1 cellular context compared by ENCODE assay signal in the genomic region with DNA sequence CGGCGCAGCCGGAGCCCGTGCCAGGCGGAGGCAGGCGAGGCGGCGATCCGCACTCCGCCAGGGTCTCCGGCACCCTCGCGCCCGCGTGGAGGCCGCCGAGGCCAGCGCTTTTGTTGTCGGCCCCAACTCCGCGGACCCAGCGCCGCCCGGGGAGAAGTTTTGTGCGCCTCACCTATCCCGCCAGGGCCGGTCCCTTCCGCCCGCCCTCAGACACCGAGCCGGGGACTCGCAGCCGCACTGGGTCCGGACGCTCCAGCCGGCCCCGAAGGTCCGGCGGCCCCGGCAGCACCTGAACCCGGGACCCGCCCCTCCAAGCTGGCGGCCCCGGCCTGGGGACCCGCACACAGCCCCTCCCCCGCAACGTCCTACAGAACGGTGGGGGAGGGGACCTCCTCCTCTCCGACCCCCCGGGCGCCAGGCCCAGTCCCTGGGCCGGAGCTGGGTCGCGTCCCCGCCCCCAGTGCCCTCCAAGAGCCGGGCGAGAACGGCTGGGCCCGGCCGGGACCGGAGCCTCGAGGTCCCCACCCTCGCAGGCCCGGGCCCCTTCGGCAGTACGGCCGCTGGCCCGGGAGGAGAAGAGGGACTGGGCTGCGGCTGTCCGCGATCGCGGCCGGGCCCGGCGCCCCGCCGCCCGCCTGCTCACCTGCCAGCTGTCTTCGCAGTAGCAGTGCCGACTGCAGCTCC.
A peak's percentile ranks its signal among the peaks of the same experiment; 100 is the strongest.
TF ChIP-seq lines count a peak whose summit lies in the region.

No MANE protein-coding gene starts in this region.

TF ChIP-seq in K562, 482 proteins besides CTCF, POLR2A, EP300 and RAD21 (continued from another document):
- TF ChIP-seq, protein P1, sequence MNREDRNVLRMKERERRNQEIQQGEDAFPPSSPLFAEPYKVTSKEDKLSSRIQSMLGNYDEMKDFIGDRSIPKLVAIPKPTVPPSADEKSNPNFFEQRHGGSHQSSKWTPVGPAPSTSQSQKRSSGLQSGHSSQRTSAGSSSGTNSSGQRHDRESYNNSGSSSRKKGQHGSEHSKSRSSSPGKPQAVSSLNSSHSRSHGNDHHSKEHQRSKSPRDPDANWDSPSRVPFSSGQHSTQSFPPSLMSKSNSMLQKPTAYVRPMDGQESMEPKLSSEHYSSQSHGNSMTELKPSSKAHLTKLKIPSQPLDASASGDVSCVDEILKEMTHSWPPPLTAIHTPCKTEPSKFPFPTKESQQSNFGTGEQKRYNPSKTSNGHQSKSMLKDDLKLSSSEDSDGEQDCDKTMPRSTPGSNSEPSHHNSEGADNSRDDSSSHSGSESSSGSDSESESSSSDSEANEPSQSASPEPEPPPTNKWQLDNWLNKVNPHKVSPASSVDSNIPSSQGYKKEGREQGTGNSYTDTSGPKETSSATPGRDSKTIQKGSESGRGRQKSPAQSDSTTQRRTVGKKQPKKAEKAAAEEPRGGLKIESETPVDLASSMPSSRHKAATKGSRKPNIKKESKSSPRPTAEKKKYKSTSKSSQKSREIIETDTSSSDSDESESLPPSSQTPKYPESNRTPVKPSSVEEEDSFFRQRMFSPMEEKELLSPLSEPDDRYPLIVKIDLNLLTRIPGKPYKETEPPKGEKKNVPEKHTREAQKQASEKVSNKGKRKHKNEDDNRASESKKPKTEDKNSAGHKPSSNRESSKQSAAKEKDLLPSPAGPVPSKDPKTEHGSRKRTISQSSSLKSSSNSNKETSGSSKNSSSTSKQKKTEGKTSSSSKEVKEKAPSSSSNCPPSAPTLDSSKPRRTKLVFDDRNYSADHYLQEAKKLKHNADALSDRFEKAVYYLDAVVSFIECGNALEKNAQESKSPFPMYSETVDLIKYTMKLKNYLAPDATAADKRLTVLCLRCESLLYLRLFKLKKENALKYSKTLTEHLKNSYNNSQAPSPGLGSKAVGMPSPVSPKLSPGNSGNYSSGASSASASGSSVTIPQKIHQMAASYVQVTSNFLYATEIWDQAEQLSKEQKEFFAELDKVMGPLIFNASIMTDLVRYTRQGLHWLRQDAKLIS (CRISPR knock-in tag; IDR thresholded peaks at IDR 0.05) = no peak; the same call in 1 of the 2 replicates
- TF ChIP-seq PRPF4 (IDR thresholded peaks at IDR 0.05; ENCODE audit: insufficient read depth, low read depth, low read length, poor library complexity, severe bottlenecking) (peak; percentile 69), PHF8 (IDR thresholded peaks at IDR 0.05; ENCODE audit: borderline replicate concordance, low read length) (peak; percentile 43; the same call in 1 of the 2 replicates), TGIF2 (CRISPR knock-in tag; IDR thresholded peaks at IDR 0.05) (peak; percentile 32; the same call in 1 of the 2 replicates), RBFOX2 (IDR thresholded peaks at IDR 0.05; ENCODE audit: low read depth, low read length) (peak; percentile 72), GABPB1 (CRISPR knock-in tag; IDR thresholded peaks at IDR 0.05) (no peak), PCBP1 (IDR thresholded peaks at IDR 0.05; ENCODE audit: low read depth, low read length, poor library complexity, severe bottlenecking) (peak; percentile 62), NONO (IDR thresholded peaks at IDR 0.05; ENCODE audit: low read depth in 2 of 2, low read length in 1 of 2) (peak in 1 of 2 experiments; percentile 43; a peak in 1 of 4 replicates), ZNF584 (CRISPR knock-in tag; IDR thresholded peaks at IDR 0.05; ENCODE audit: low read depth) (0 out of 2 replicates have a peak, but pooled peaks have one; percentile 21), KAT7 (CRISPR knock-in tag; IDR thresholded peaks at IDR 0.05; ENCODE audit: borderline replicate concordance) (0 out of 2 replicates have a peak, but pooled peaks have one; percentile 44), YBX1 (IDR thresholded peaks at IDR 0.05) (no peak)
- TF ChIP-seq, protein P2, sequence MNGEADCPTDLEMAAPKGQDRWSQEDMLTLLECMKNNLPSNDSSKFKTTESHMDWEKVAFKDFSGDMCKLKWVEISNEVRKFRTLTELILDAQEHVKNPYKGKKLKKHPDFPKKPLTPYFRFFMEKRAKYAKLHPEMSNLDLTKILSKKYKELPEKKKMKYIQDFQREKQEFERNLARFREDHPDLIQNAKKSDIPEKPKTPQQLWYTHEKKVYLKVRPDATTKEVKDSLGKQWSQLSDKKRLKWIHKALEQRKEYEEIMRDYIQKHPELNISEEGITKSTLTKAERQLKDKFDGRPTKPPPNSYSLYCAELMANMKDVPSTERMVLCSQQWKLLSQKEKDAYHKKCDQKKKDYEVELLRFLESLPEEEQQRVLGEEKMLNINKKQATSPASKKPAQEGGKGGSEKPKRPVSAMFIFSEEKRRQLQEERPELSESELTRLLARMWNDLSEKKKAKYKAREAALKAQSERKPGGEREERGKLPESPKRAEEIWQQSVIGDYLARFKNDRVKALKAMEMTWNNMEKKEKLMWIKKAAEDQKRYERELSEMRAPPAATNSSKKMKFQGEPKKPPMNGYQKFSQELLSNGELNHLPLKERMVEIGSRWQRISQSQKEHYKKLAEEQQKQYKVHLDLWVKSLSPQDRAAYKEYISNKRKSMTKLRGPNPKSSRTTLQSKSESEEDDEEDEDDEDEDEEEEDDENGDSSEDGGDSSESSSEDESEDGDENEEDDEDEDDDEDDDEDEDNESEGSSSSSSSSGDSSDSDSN (IDR thresholded peaks at IDR 0.05; ENCODE audit: borderline replicate concordance in 1 of 2, low read depth in 2 of 2, low read length in 2 of 2) = peak in 1 of 2 experiments; percentile 1; a peak in 2 of 4 replicates
- TF ChIP-seq, protein P3, sequence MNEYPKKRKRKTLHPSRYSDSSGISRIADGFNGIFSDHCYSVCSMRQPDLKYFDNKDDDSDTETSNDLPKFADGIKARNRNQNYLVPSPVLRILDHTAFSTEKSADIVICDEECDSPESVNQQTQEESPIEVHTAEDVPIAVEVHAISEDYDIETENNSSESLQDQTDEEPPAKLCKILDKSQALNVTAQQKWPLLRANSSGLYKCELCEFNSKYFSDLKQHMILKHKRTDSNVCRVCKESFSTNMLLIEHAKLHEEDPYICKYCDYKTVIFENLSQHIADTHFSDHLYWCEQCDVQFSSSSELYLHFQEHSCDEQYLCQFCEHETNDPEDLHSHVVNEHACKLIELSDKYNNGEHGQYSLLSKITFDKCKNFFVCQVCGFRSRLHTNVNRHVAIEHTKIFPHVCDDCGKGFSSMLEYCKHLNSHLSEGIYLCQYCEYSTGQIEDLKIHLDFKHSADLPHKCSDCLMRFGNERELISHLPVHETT (CRISPR knock-in tag; conservative IDR thresholded peaks at IDR 0.05 in 1 of 2, IDR thresholded peaks at IDR 0.05 in 1 of 2) = peak in 1 of 2 experiments; percentile 19; a peak in 1 of 4 replicates
TF ChIP-seq in K562: peak in this region for 16.
